In the genomic region with DNA sequence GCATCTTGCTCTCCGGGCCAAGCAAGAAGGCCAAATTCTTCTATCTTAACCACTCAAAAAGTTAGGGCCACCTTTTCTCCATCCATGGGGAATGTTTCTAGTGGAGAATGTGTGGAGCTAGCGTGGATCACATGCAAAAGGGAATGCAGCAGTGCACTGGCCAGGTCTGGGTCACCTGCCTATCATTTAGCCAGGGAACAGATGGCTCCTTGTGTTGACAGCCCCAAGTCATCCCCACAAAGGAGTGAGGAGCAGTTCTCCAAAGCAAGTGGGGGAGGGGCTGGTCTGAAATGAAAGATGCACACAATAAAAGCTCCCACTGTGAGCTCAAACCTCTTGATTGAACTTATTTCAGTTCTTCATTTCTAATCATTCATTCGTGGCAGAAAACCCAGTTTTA, we compare ENCODE assay signal across 24 cellular contexts. TPM values are rescaled to one million over a fixed set of nuclear protein-coding genes. Genes with fewer than 3 reads are reported as not detected.
"Had no signal": no experiment of that assay in that cellular context is flagged by ENCODE, and none has a peak within 500 bp of the region (broad histone marks: within the 10 kb centered on the region; RNA-seq: fewer than 3 reads in every experiment).

No MANE protein-coding gene starts in this region.

- DNase-seq: dermis blood vessel endothelial cell; effector memory CD4-positive, alpha-beta T cell; foreskin keratinocyte; left ventricle myocardium superior; lower lobe of right lung; naive thymus-derived CD8-positive, alpha-beta T cell; nephron progenitor cell; nucleus accumbens; stimulated activated CD4-positive, alpha-beta T cell treated with anti-CD3 and anti-CD28 coated beads, Interleukin-12 subunit alpha, Interleukin-12 subunit beta, amount 100 ng/mL, for 4 hours; stimulated activated CD4-positive, alpha-beta T cell treated with anti-CD3 and anti-CD28 coated beads, Interleukin-1b, Interleukin-23, amount 100 ng/mL, for 48 hours; stimulated activated CD4-positive, alpha-beta T cell treated with anti-CD3 and anti-CD28 coated beads, Interleukin-4, amount 100 ng/mL, for 1 hour; stimulated activated CD8-positive, alpha-beta memory T cell treated with anti-CD3 and anti-CD28 coated beads, Interleukin-4, amount 100 ng/mL, for 48 hours; stimulated activated naive CD4-positive, alpha-beta T cell treated with Interleukin-2 at 50 U/mL for 16 hours; stomach; thyroid gland; trophoblast cell had no signal

- ATAC-seq: foreskin keratinocyte; gastroesophageal sphincter; left ventricle myocardium superior; lower lobe of right lung; naive thymus-derived CD8-positive, alpha-beta T cell; sciatic nerve had no signal

- H3K4me3 Mint-ChIP-seq: naive thymus-derived CD8-positive, alpha-beta T cell; nephron progenitor cell had no signal

- H3K27ac Mint-ChIP-seq: naive thymus-derived CD8-positive, alpha-beta T cell; nephron progenitor cell had no signal

- H3K36me3 Mint-ChIP-seq: naive thymus-derived CD8-positive, alpha-beta T cell had no signal

- H3K9me3 Mint-ChIP-seq: naive thymus-derived CD8-positive, alpha-beta T cell; nephron progenitor cell had no signal

- H3K4me1 Mint-ChIP-seq: naive thymus-derived CD8-positive, alpha-beta T cell had no signal

- H3K27ac ChIP-seq: esophagus muscularis mucosa, foreskin keratinocyte, gastroesophageal sphincter, lower lobe of right lung, prostate gland, right atrium auricular region, stomach, thyroid gland, vagina had no signal

- H3K36me3 ChIP-seq: esophagus muscularis mucosa, gastroesophageal sphincter, lower lobe of right lung, prostate gland, right atrium auricular region, stomach, thyroid gland, vagina had no signal

- H3K9me3 ChIP-seq: esophagus muscularis mucosa, gastroesophageal sphincter, lower lobe of right lung, prostate gland, right atrium auricular region, stomach, thyroid gland, vagina had no signal

- H3K4me3 ChIP-seq: esophagus muscularis mucosa, gastroesophageal sphincter, lower lobe of right lung, prostate gland, right atrium auricular region, smooth muscle cell, stomach, thyroid gland, vagina had no signal

- H3K4me1 ChIP-seq: foreskin keratinocyte, lower lobe of right lung, prostate gland, right atrium auricular region, stomach, thyroid gland, vagina had no signal

- H3K27me3 ChIP-seq: foreskin keratinocyte, gastroesophageal sphincter, right atrium auricular region, stomach, thyroid gland, vagina had no signal

RNA-seq across cellular contexts. Expression of a gene that starts 19.1 kb away (rescaled TPM):
- total RNA-seq: myocyte had no signal
